18 cellular contexts compared by ENCODE assay signal in genomic region chr5:135547590-135548254, GRCh38. TPM values are rescaled to one million over a fixed set of nuclear protein-coding genes. Genes with fewer than 3 reads are reported as not detected.
"Had no signal": no experiment of that assay in that cellular context is flagged by ENCODE, and none has a peak within 500 bp of the region (broad histone marks: within the 10 kb centered on the region; RNA-seq: fewer than 3 reads in every experiment).

No MANE protein-coding gene starts in this region.

- DNase-seq: activated CD4-positive, alpha-beta memory T cell treated with anti-CD3 and anti-CD28 coated beads, Interleukin-2, amount 10 ng/mL, durations not matched to agents 7 days and 5 days; activated CD4-positive, alpha-beta T cell treated with anti-CD3 and anti-CD28 coated beads for 36 hours; activated naive CD8-positive, alpha-beta T cell treated with anti-CD3 and anti-CD28 coated beads, Interleukin-2, amount 10 ng/mL, durations not matched to agents 7 days and 5 days; activated T-cell treated with anti-CD3 and anti-CD28 coated beads, Interleukin-2, amount 50 U/mL, for 48 hours; anterior cingulate cortex; brain microvascular endothelial cell; ovary; right lobe of liver; stimulated activated naive CD8-positive, alpha-beta T cell treated with anti-CD3 and anti-CD28 coated beads, Interleukin-15, Interleukin-2, amounts not matched to agents 100 U/mL and 50 U/mL, for 24 hours; transverse colon had no signal

- ATAC-seq: activated CD4-positive, alpha-beta T cell treated with anti-CD3 and anti-CD28 coated beads for 36 hours; left lobe of liver; right lobe of liver; stimulated activated naive CD8-positive, alpha-beta T cell treated with anti-CD3 and anti-CD28 coated beads, Interleukin-15, Interleukin-2, amounts not matched to agents 100 U/mL and 50 U/mL, for 24 hours had no signal

- H3K4me3 ChIP-seq: coronary artery, esophagus muscularis mucosa, ovary, right lobe of liver, smooth muscle cell, transverse colon had no signal

- H3K4me2 ChIP-seq: smooth muscle cell had no signal

- H3K27ac ChIP-seq: brain microvascular endothelial cell, coronary artery, esophagus muscularis mucosa, ovary, right lobe of liver, transverse colon had no signal

- H3K9me3 Mint-ChIP-seq: activated CD4-positive, alpha-beta memory T cell treated with anti-CD3 and anti-CD28 coated beads, Interleukin-2, amount 10 ng/mL, durations not matched to agents 7 days and 5 days; activated naive CD8-positive, alpha-beta T cell treated with anti-CD3 and anti-CD28 coated beads, Interleukin-2, amount 10 ng/mL, durations not matched to agents 7 days and 5 days; central memory CD8-positive, alpha-beta T cell; neural crest cell had no signal

- H3K9me3 ChIP-seq: esophagus muscularis mucosa, ovary, right lobe of liver, transverse colon had no signal

- H3K27ac Mint-ChIP-seq: activated CD4-positive, alpha-beta memory T cell treated with anti-CD3 and anti-CD28 coated beads, Interleukin-2, amount 10 ng/mL, durations not matched to agents 7 days and 5 days; activated CD4-positive, alpha-beta T cell treated with anti-CD3 and anti-CD28 coated beads for 36 hours; activated naive CD8-positive, alpha-beta T cell treated with anti-CD3 and anti-CD28 coated beads, Interleukin-2, amount 10 ng/mL, durations not matched to agents 7 days and 5 days had no signal

- H3K36me3 Mint-ChIP-seq: activated naive CD8-positive, alpha-beta T cell treated with anti-CD3 and anti-CD28 coated beads, Interleukin-2, amount 10 ng/mL, durations not matched to agents 7 days and 5 days had no signal

- H3K27me3 ChIP-seq: ovary had no signal

- H3K36me3 ChIP-seq: brain microvascular endothelial cell, esophagus muscularis mucosa, ovary, right lobe of liver, transverse colon had no signal

- H3K4me3 Mint-ChIP-seq: activated CD4-positive, alpha-beta memory T cell treated with anti-CD3 and anti-CD28 coated beads, Interleukin-2, amount 10 ng/mL, durations not matched to agents 7 days and 5 days; activated CD4-positive, alpha-beta T cell treated with anti-CD3 and anti-CD28 coated beads for 36 hours; activated naive CD8-positive, alpha-beta T cell treated with anti-CD3 and anti-CD28 coated beads, Interleukin-2, amount 10 ng/mL, durations not matched to agents 7 days and 5 days; central memory CD8-positive, alpha-beta T cell; neural crest cell had no signal

RNA-seq across cellular contexts. Expression of gene NEUROG1, which starts 12.0 kb away (rescaled TPM):
- total RNA-seq: activated CD4-positive, alpha-beta memory T cell treated with anti-CD3 and anti-CD28 coated beads, Interleukin-2, amount 10 ng/mL, durations not matched to agents 7 days and 5 days; activated CD4-positive, alpha-beta T cell treated with anti-CD3 and anti-CD28 coated beads for 36 hours; activated naive CD8-positive, alpha-beta T cell treated with anti-CD3 and anti-CD28 coated beads, Interleukin-2, amount 10 ng/mL, durations not matched to agents 7 days and 5 days; esophagus muscularis mucosa; left lobe of liver; lung microvascular endothelial cell; ovary; pulmonary artery endothelial cell; right lobe of liver; smooth muscle cell; transverse colon had no signal

RNA-seq across cellular contexts. Expression of gene CXCL14, which starts 31.1 kb away (rescaled TPM):
- total RNA-seq: activated CD4-positive, alpha-beta memory T cell treated with anti-CD3 and anti-CD28 coated beads, Interleukin-2, amount 10 ng/mL, durations not matched to agents 7 days and 5 days; activated CD4-positive, alpha-beta T cell treated with anti-CD3 and anti-CD28 coated beads for 36 hours; activated naive CD8-positive, alpha-beta T cell treated with anti-CD3 and anti-CD28 coated beads, Interleukin-2, amount 10 ng/mL, durations not matched to agents 7 days and 5 days; lung microvascular endothelial cell; neural crest cell; pulmonary artery endothelial cell had no signal
